1 cellular context compared by ENCODE assay signal in the genomic region with DNA sequence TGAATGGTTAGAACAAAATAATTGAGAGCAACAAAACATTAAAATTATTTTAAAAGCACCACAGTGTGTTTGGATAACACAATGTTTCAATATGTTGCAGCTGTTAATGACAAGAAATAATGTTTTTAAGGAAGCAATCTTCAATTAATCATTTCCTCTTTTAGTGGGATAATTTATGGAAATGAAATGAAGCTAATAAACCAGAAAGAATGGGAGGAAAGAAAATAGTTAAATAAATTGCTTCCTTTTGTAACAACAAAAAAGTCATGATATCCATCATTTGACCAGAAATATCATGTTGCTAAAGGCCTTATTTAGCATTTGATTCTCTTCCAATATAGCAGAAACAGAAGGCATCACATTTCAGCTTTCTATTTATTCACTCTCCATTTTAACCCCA.
TF ChIP-seq lines count a peak whose summit lies in the region.

No MANE protein-coding gene starts in this region.

TF ChIP-seq in SK-N-SH treated with all-trans-retinoic acid at 6 μM for 48 hours, 23 proteins besides CTCF, POLR2A, EP300 and RAD21 (continued from another document):
- TF ChIP-seq, protein P1, sequence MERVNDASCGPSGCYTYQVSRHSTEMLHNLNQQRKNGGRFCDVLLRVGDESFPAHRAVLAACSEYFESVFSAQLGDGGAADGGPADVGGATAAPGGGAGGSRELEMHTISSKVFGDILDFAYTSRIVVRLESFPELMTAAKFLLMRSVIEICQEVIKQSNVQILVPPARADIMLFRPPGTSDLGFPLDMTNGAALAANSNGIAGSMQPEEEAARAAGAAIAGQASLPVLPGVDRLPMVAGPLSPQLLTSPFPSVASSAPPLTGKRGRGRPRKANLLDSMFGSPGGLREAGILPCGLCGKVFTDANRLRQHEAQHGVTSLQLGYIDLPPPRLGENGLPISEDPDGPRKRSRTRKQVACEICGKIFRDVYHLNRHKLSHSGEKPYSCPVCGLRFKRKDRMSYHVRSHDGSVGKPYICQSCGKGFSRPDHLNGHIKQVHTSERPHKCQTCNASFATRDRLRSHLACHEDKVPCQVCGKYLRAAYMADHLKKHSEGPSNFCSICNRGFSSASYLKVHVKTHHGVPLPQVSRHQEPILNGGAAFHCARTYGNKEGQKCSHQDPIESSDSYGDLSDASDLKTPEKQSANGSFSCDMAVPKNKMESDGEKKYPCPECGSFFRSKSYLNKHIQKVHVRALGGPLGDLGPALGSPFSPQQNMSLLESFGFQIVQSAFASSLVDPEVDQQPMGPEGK (CRISPR knock-in tag; IDR thresholded peaks at IDR 0.05; ENCODE audit: borderline replicate concordance): no peak
- TF ChIP-seq BACH2 (CRISPR knock-in tag; IDR thresholded peaks at IDR 0.05; ENCODE audit: borderline replicate concordance): no peak
- TF ChIP-seq CSDC2 (CRISPR knock-in tag; IDR thresholded peaks at IDR 0.05): no peak
- TF ChIP-seq ISL1 (CRISPR knock-in tag; IDR thresholded peaks at IDR 0.05): no peak
- TF ChIP-seq, protein P2, sequence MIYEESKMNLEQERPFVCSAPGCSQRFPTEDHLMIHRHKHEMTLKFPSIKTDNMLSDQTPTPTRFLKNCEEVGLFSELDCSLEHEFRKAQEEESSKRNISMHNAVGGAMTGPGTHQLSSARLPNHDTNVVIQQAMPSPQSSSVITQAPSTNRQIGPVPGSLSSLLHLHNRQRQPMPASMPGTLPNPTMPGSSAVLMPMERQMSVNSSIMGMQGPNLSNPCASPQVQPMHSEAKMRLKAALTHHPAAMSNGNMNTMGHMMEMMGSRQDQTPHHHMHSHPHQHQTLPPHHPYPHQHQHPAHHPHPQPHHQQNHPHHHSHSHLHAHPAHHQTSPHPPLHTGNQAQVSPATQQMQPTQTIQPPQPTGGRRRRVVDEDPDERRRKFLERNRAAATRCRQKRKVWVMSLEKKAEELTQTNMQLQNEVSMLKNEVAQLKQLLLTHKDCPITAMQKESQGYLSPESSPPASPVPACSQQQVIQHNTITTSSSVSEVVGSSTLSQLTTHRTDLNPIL (CRISPR knock-in tag; IDR thresholded peaks at IDR 0.05; ENCODE audit: low read depth): no peak
- TF ChIP-seq ESRRG (CRISPR knock-in tag; IDR thresholded peaks at IDR 0.05): no peak
- TF ChIP-seq, protein P3, sequence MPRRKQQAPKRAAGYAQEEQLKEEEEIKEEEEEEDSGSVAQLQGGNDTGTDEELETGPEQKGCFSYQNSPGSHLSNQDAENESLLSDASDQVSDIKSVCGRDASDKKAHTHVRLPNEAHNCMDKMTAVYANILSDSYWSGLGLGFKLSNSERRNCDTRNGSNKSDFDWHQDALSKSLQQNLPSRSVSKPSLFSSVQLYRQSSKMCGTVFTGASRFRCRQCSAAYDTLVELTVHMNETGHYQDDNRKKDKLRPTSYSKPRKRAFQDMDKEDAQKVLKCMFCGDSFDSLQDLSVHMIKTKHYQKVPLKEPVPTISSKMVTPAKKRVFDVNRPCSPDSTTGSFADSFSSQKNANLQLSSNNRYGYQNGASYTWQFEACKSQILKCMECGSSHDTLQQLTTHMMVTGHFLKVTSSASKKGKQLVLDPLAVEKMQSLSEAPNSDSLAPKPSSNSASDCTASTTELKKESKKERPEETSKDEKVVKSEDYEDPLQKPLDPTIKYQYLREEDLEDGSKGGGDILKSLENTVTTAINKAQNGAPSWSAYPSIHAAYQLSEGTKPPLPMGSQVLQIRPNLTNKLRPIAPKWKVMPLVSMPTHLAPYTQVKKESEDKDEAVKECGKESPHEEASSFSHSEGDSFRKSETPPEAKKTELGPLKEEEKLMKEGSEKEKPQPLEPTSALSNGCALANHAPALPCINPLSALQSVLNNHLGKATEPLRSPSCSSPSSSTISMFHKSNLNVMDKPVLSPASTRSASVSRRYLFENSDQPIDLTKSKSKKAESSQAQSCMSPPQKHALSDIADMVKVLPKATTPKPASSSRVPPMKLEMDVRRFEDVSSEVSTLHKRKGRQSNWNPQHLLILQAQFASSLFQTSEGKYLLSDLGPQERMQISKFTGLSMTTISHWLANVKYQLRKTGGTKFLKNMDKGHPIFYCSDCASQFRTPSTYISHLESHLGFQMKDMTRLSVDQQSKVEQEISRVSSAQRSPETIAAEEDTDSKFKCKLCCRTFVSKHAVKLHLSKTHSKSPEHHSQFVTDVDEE (CRISPR knock-in tag; IDR thresholded peaks at IDR 0.05): no peak
- TF ChIP-seq ZNF70 (CRISPR knock-in tag; IDR thresholded peaks at IDR 0.05): no peak
- no peak for TF ChIP-seq ZNF565 (CRISPR knock-in tag; conservative IDR thresholded peaks at IDR 0.05; ENCODE audit: low read depth)
- no peak for TF ChIP-seq ZFP30 (CRISPR knock-in tag; IDR thresholded peaks at IDR 0.05)
- no peak for TF ChIP-seq SNAI2 (CRISPR knock-in tag; IDR thresholded peaks at IDR 0.05)
TF ChIP-seq in SK-N-SH treated with all-trans-retinoic acid at 6 μM for 48 hours: peak in this region for 0.
